Comparison of ENCODE assay signal across 2 cellular contexts in genomic region chrX:69077895-69078455, GRCh38.
TF ChIP-seq lines count a peak whose summit lies in the region.

No MANE protein-coding gene starts in this region.

TF ChIP-seq in HEK293, 187 proteins besides CTCF, POLR2A, EP300 and RAD21:
- TF ChIP-seq ZNF398 (tag by site-specific recombination; IDR thresholded peaks at IDR 0.05) = peak; percentile 63
- no peak for TF ChIP-seq ZNF404 (tag by site-specific recombination; IDR thresholded peaks at IDR 0.05)
- TF ChIP-seq ZNF639 (tag by site-specific recombination; IDR thresholded peaks at IDR 0.05) = no peak
- peak; percentile 91 for TF ChIP-seq EGR2 (tag by site-specific recombination; IDR thresholded peaks at IDR 0.05; ENCODE audit: low read depth)
- TF ChIP-seq GLIS1 (tag by site-specific recombination; IDR thresholded peaks at IDR 0.05) = peak; percentile 93
- TF ChIP-seq TCF7L2 (IDR thresholded peaks at IDR 0.05; ENCODE audit: borderline replicate concordance, low read depth, low read length) = 0 out of 2 replicates have a peak, but pooled peaks have one; percentile 11
- TF ChIP-seq BCL11B (tag by site-specific recombination; IDR thresholded peaks at IDR 0.05; ENCODE audit: low read depth) = no peak
- peak; percentile 51; the same call in 1 of the 2 replicates for TF ChIP-seq TRIM28 (IDR thresholded peaks at IDR 0.05; ENCODE audit: borderline replicate concordance, low read length)
- peak; percentile 62 for TF ChIP-seq ZIC2 (tag by site-specific recombination; IDR thresholded peaks at IDR 0.05)
- peak; percentile 72 for TF ChIP-seq ZBTB20 (tag by site-specific recombination; IDR thresholded peaks at IDR 0.05)
- TF ChIP-seq ZBTB48 (tag by site-specific recombination; IDR thresholded peaks at IDR 0.05) = no peak
- peak; percentile 80 for TF ChIP-seq ZFHX2 (tag by site-specific recombination; conservative IDR thresholded peaks at IDR 0.05)

TF ChIP-seq in WTC11, 78 proteins besides CTCF, POLR2A, EP300 and RAD21 (continued from another document):
- no peak for TF ChIP-seq ZMAT4 (CRISPR knock-in tag; IDR thresholded peaks at IDR 0.05)
- TF ChIP-seq MAX (CRISPR knock-in tag; IDR thresholded peaks at IDR 0.05) = no peak
- TF ChIP-seq NFE2L1 (CRISPR knock-in tag; IDR thresholded peaks at IDR 0.05) = no peak
- no peak for TF ChIP-seq ZNF396 (CRISPR knock-in tag; IDR thresholded peaks at IDR 0.05; ENCODE audit: borderline replicate concordance)
- no peak for TF ChIP-seq GRHL2 (CRISPR knock-in tag; IDR thresholded peaks at IDR 0.05; ENCODE audit: insufficient replicate concordance, severe bottlenecking)
- TF ChIP-seq NR1H2 (CRISPR knock-in tag; IDR thresholded peaks at IDR 0.05) = no peak
- TF ChIP-seq SP1 (CRISPR knock-in tag; conservative IDR thresholded peaks at IDR 0.05) = no peak
- no peak for TF ChIP-seq E2F1 (CRISPR knock-in tag; IDR thresholded peaks at IDR 0.05)
- TF ChIP-seq RELA (CRISPR knock-in tag; IDR thresholded peaks at IDR 0.05; ENCODE audit: borderline replicate concordance) = no peak
- TF ChIP-seq ETV6 (CRISPR knock-in tag; IDR thresholded peaks at IDR 0.05) = no peak
- no peak for TF ChIP-seq FOXJ3 (CRISPR knock-in tag; IDR thresholded peaks at IDR 0.05; ENCODE audit: borderline replicate concordance)
- no peak for TF ChIP-seq FOXP1 (CRISPR knock-in tag; IDR thresholded peaks at IDR 0.05; ENCODE audit: borderline replicate concordance)
- no peak for TF ChIP-seq ELF4 (CRISPR knock-in tag; IDR thresholded peaks at IDR 0.05; ENCODE audit: low read depth)
TF ChIP-seq in WTC11: peak in this region for 0.
